ENCODE assay signal across 11 cellular contexts in genomic region chr7:124930655-124931597, GRCh38. TPM values are rescaled to one million over a fixed set of nuclear protein-coding genes. Genes with fewer than 3 reads are reported as not detected.
DNase-seq lines count a peak whose midpoint lies in the region; ATAC-seq, FAIRE-seq and TF ChIP-seq lines count a peak whose summit lies in the region.
"Had no signal": no experiment of that assay in that cellular context is flagged by ENCODE, and none has a peak within 500 bp of the region (broad histone marks: within the 10 kb centered on the region; RNA-seq: fewer than 3 reads in every experiment).

No MANE protein-coding gene starts in this region.

- no peaks in the 10 kb centered on the region for H3K27me3 Mint-ChIP-seq in CD8-positive, alpha-beta memory T cell
- no peaks in the 10 kb centered on the region for H3K27me3 Mint-ChIP-seq in effector memory CD8-positive, alpha-beta T cell

- POLR2A ChIA-PET in CD8-positive, alpha-beta memory T cell (lab: Charles Lee): no interaction called here

- H3K27me3 ChIP-seq in CD8-positive, alpha-beta memory T cell (ENCODE audit: insufficient read depth, low read length, poor library complexity, severe bottlenecking): no peaks in the 10 kb centered on the region
- H3K27me3 ChIP-seq in osteoblast (ENCODE audit: insufficient read depth, low read length) (no peaks in the 10 kb centered on the region), lower lobe of right lung (ENCODE audit: low read depth) (no peaks in the 10 kb centered on the region)
- H3K27me3 ChIP-seq: dorsolateral prefrontal cortex, esophagus muscularis mucosa had no signal

- no peak overlapping the region for H3K4me2 ChIP-seq in osteoblast (ENCODE audit: insufficient read depth, low read length)

- no peaks in the 10 kb centered on the region for H3K36me3 ChIP-seq in CD8-positive, alpha-beta memory T cell (ENCODE audit: insufficient read depth, low read length)
- peaks cover 3% of the 10 kb centered on the region for H3K36me3 ChIP-seq in osteoblast (ENCODE audit: insufficient read depth, low read length)
- peaks cover 9% of the 10 kb centered on the region for H3K36me3 ChIP-seq in lower lobe of right lung
- H3K36me3 ChIP-seq: esophagus muscularis mucosa had no signal

- ATAC-seq in effector memory CD8-positive, alpha-beta T cell (replicated peaks): no peak
- no peak for ATAC-seq in lower lobe of right lung

- H3K27ac ChIP-seq in CD8-positive, alpha-beta memory T cell (ENCODE audit: low read depth, low read length): no peak overlapping the region
- H3K27ac ChIP-seq in osteoblast (ENCODE audit: low read depth, low read length): no peak overlapping the region
- H3K27ac ChIP-seq in lower lobe of right lung: no peak overlapping the region

- intact Hi-C loops in lower lobe of right lung (cut with DNase I): no loop called here

- peaks cover 0 to 18% (median 8%) of the 10 kb centered on the region in 3 donors for H3K36me3 Mint-ChIP-seq in CD8-positive, alpha-beta memory T cell
- peaks cover 10% of the 10 kb centered on the region for H3K36me3 Mint-ChIP-seq in effector memory CD8-positive, alpha-beta T cell (ENCODE audit: insufficient read depth)

- no peak for FAIRE-seq in D721Med (lab: Jason Lieb, UNC)

- no peak overlapping the region for H2AFZ ChIP-seq in osteoblast (ENCODE audit: low read length)

- H3K4me1 Mint-ChIP-seq in CD8-positive, alpha-beta memory T cell: peaks cover 34 to 43% (median 42%) of the 10 kb centered on the region in 3 donors
- peaks cover 11 to 23% of the 10 kb centered on the region in 2 donors for H3K4me1 Mint-ChIP-seq in effector memory CD8-positive, alpha-beta T cell (ENCODE audit: low read depth in 2 of 2)

- H3K9me3 Mint-ChIP-seq in CD8-positive, alpha-beta memory T cell: no peaks in the 10 kb centered on the region
- H3K9me3 Mint-ChIP-seq in effector memory CD8-positive, alpha-beta T cell: no peaks in the 10 kb centered on the region

- no peak for TF ChIP-seq CTCF in osteoblast (IDR thresholded peaks at IDR 0.05; ENCODE audit: extremely low read depth, low read depth, low read length)
- no peak for TF ChIP-seq CTCF in lower lobe of right lung (IDR thresholded peaks at IDR 0.05)
- no peak for TF ChIP-seq CTCF in D721Med (IDR thresholded peaks at IDR 0.05; ENCODE audit: insufficient read depth, missing control alignments)

- H3K9me3 ChIP-seq in CD8-positive, alpha-beta memory T cell (ENCODE audit: low read length): no peaks in the 10 kb centered on the region
- H3K9me3 ChIP-seq in osteoblast (ENCODE audit: low read depth, low read length) (no peaks in the 10 kb centered on the region), lower lobe of right lung (no peaks in the 10 kb centered on the region)
- H3K9me3 ChIP-seq: esophagus muscularis mucosa had no signal

- no peaks in the 10 kb centered on the region for H4K20me1 ChIP-seq in osteoblast (ENCODE audit: insufficient read depth, low read length)

- peak overlapping the region; percentile 3 to 92 (median 68) for H3K27ac Mint-ChIP-seq in CD8-positive, alpha-beta memory T cell
- peak overlapping the region in 1 of 2 donors; percentile 47 for H3K27ac Mint-ChIP-seq in effector memory CD8-positive, alpha-beta T cell

- peak overlapping the region in 5 of 7 donors; percentile 1 to 79 (median 9) for H3K4me3 Mint-ChIP-seq in CD8-positive, alpha-beta memory T cell
- H3K4me3 Mint-ChIP-seq in effector memory CD8-positive, alpha-beta T cell: peak overlapping the region; percentile 4 to 27

- peaks cover 15% of the 10 kb centered on the region for H3K4me1 ChIP-seq in CD8-positive, alpha-beta memory T cell (ENCODE audit: insufficient read depth, low read length)
- peaks cover 6% of the 10 kb centered on the region for H3K4me1 ChIP-seq in osteoblast (ENCODE audit: insufficient read depth, low read length)
- peaks cover 5% of the 10 kb centered on the region for H3K4me1 ChIP-seq in lower lobe of right lung

- DNase-seq in CD8-positive, alpha-beta memory T cell: peak in 1 of 5 donors; percentile 2
- peak; percentile 20 for DNase-seq in KBM-7
- no peak for DNase-seq in effector memory CD8-positive, alpha-beta T cell
- peak; percentile 10 for DNase-seq in osteoblast (ENCODE audit: insufficient read length, low spot score, missing footprints)
- no peak for DNase-seq in LoVo (ENCODE audit: low spot score)
- no peak for DNase-seq in lower lobe of right lung
- DNase-seq in D721Med (ENCODE audit: insufficient read length, low spot score): no peak
- DNase-seq: activated CD4-positive, CD25-positive, alpha-beta regulatory T cell treated with anti-CD3 and anti-CD28 coated beads, Interleukin-2, amount 50 U/mL, for 72 hours; dorsolateral prefrontal cortex; IMR-90 had no signal

- CTCF ChIA-PET in CD8-positive, alpha-beta memory T cell (lab: Charles Lee): interaction anchor here (1.4 kb wide), 1 partner anchor 8 kb away, joined by 5 read pairs; no protein-coding TSS in a partner anchor

- peaks cover 31% of the 10 kb centered on the region for H3K79me2 ChIP-seq in osteoblast (ENCODE audit: insufficient read depth, low read length)

- H3K4me3 ChIP-seq in CD8-positive, alpha-beta memory T cell (ENCODE audit: low read length): no peak overlapping the region
- H3K4me3 ChIP-seq in osteoblast (ENCODE audit: insufficient read depth, low read length) (no peak overlapping the region), lower lobe of right lung (no peak overlapping the region)

- in situ Hi-C loops in KBM-7 (cut with MboI; ENCODE audit: low pct_unique_long_range_greater_than_20kb, low sequenced_read_pairs): no loop called here

RNA-seq across cellular contexts. Expression of gene POT1, which starts 1.3 kb away (rescaled TPM):
- 10 to 100 TPM; 24.0 to 34.2 TPM for total RNA-seq in CD8-positive, alpha-beta memory T cell
- 21.8 TPM for polyA plus RNA-seq in CD8-positive, alpha-beta memory T cell
- total RNA-seq in osteoblast: 23.5 and 30.1 TPM in 2 replicates
- 19.4 TPM for total RNA-seq in lower lobe of right lung

Comparison
In these comparisons a context has a peak if more than half of its experiments do, and no peak if none do; other contexts are left out.
1. DNase-seq: peak in KBM-7 (single experiment) and osteoblast (single experiment); none in effector memory CD8-positive, alpha-beta T cell (0 of 3), LoVo (single experiment), lower lobe of right lung (single experiment) and D721Med (single experiment).